Comparison of ENCODE assay signal across 1 cellular context in the genomic region with DNA sequence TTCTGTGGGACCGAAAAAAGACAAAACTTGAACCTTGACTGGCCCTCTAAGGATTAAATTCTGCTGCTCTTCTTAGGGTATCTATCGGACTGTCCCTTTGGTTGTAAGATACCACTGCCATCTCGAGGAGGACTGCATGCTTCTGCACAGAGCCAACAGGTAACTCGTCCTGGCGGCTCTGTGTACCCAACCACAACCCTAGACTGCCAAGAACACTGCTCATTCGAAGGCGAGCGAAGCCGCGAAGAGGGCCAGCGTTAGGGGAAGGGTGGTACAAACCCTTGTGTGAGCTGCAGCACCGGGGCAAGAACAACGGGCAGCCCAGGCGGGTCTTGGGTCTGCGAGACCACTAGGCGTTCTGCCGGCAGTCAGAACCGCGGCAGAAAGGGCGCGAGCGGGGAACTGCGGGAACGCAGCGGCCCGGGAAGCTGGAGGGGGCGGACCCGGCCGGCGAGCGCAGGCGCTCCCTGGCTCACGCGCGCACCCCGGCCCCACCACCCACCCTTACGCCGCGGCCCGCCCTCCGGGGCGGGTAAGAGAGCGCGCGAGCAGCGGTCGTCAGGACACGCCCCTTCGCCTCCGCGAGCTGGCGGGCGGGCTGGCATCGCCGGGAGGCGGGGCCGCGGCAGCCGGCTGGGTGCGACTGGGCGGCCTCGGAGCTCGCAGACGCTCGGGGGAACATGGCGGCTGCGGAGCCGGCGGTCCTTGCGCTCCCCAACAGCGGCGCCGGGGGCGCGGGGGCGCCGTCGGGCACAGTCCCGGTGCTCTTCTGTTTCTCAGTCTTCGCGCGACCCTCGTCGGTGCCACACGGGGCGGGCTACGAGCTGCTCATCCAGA.
TF ChIP-seq lines count a peak whose summit lies in the region.

A gene (plus strand): TSS at position 663 of the 837 bp plus-strand sequence. CDS start 18 bp downstream, at position 681.

TF ChIP-seq in HepG2, 621 proteins besides CTCF, POLR2A, EP300 and RAD21 (continued from another document and continues in another):
- TF ChIP-seq, protein P1, sequence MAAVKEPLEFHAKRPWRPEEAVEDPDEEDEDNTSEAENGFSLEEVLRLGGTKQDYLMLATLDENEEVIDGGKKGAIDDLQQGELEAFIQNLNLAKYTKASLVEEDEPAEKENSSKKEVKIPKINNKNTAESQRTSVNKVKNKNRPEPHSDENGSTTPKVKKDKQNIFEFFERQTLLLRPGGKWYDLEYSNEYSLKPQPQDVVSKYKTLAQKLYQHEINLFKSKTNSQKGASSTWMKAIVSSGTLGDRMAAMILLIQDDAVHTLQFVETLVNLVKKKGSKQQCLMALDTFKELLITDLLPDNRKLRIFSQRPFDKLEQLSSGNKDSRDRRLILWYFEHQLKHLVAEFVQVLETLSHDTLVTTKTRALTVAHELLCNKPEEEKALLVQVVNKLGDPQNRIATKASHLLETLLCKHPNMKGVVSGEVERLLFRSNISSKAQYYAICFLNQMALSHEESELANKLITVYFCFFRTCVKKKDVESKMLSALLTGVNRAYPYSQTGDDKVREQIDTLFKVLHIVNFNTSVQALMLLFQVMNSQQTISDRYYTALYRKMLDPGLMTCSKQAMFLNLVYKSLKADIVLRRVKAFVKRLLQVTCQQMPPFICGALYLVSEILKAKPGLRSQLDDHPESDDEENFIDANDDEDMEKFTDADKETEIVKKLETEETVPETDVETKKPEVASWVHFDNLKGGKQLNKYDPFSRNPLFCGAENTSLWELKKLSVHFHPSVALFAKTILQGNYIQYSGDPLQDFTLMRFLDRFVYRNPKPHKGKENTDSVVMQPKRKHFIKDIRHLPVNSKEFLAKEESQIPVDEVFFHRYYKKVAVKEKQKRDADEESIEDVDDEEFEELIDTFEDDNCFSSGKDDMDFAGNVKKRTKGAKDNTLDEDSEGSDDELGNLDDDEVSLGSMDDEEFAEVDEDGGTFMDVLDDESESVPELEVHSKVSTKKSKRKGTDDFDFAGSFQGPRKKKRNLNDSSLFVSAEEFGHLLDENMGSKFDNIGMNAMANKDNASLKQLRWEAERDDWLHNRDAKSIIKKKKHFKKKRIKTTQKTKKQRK (IDR thresholded peaks at IDR 0.05; ENCODE audit: low read length), result no peak
- TF ChIP-seq WIZ (CRISPR knock-in tag; IDR thresholded peaks at IDR 0.05) (0 out of 2 replicates have a peak, but pooled peaks have one; percentile 38), ZFY (CRISPR knock-in tag; IDR thresholded peaks at IDR 0.05) (peak; percentile 66; the same call in 1 of the 2 replicates), SAP130 (CRISPR knock-in tag; IDR thresholded peaks at IDR 0.05; ENCODE audit: low read depth) (peak; percentile 30), ZNF552 (CRISPR knock-in tag; IDR thresholded peaks at IDR 0.05; ENCODE audit: borderline replicate concordance) (no peak), SP1 (IDR thresholded peaks at IDR 0.05) (no peak), SP1 (CRISPR knock-in tag; IDR thresholded peaks at IDR 0.05) (0 out of 2 replicates have a peak, but pooled peaks have one; percentile 34), MZF1 (CRISPR knock-in tag; IDR thresholded peaks at IDR 0.05; ENCODE audit: borderline replicate concordance) (no peak), THAP11 (CRISPR knock-in tag; IDR thresholded peaks at IDR 0.05) (peak; percentile 48), ZNF558 (CRISPR knock-in tag; IDR thresholded peaks at IDR 0.05; ENCODE audit: borderline replicate concordance) (peak; percentile 12; the same call in 1 of the 2 replicates), TBX3 (IDR thresholded peaks at IDR 0.05; ENCODE audit: borderline replicate concordance) (no peak), EEA1 (CRISPR knock-in tag; IDR thresholded peaks at IDR 0.05; ENCODE audit: borderline replicate concordance) (no peak; the same call in 1 of the 2 replicates), ZNF234 (CRISPR knock-in tag; conservative IDR thresholded peaks at IDR 0.05) (0 out of 2 replicates have a peak, but pooled peaks have one; percentile 3), ZMYM4 (CRISPR knock-in tag; IDR thresholded peaks at IDR 0.05) (no peak), TARDBP (CRISPR knock-in tag; IDR thresholded peaks at IDR 0.05) (no peak), MXI1 (IDR thresholded peaks at IDR 0.05; ENCODE audit: borderline replicate concordance, low read depth, low read length) (peak; percentile 61; the same call in 1 of the 3 replicates), ZNF136 (CRISPR knock-in tag; IDR thresholded peaks at IDR 0.05; ENCODE audit: low read depth) (no peak), HOXA5 (CRISPR knock-in tag; IDR thresholded peaks at IDR 0.05) (0 out of 2 replicates have a peak, but pooled peaks have one; percentile 25), ZNF337 (CRISPR knock-in tag; IDR thresholded peaks at IDR 0.05; ENCODE audit: borderline replicate concordance, low read depth) (no peak), NFKB2 (CRISPR knock-in tag; IDR thresholded peaks at IDR 0.05; ENCODE audit: borderline replicate concordance) (peak; percentile 70; the same call in 1 of the 2 replicates), ZNF563 (CRISPR knock-in tag; IDR thresholded peaks at IDR 0.05) (0 out of 2 replicates have a peak, but pooled peaks have one; percentile 13), BRD4 (CRISPR knock-in tag; IDR thresholded peaks at IDR 0.05) (no peak), SMYD3 (CRISPR knock-in tag; IDR thresholded peaks at IDR 0.05) (0 out of 2 replicates have a peak, but pooled peaks have one; percentile 8), ZNF33B (CRISPR knock-in tag; IDR thresholded peaks at IDR 0.05) (0 out of 2 replicates have a peak, but pooled peaks have one; percentile 60), SALL2 (CRISPR knock-in tag; IDR thresholded peaks at IDR 0.05) (0 out of 2 replicates have a peak, but pooled peaks have one; percentile 22), ISL2 (CRISPR knock-in tag; IDR thresholded peaks at IDR 0.05) (peak; percentile 31; the same call in 1 of the 2 replicates), ZFP82 (CRISPR knock-in tag; IDR thresholded peaks at IDR 0.05; ENCODE audit: borderline replicate concordance) (0 out of 2 replicates have a peak, but pooled peaks have one; percentile 52), ZNF30 (CRISPR knock-in tag; IDR thresholded peaks at IDR 0.05) (no peak), SP4 (CRISPR knock-in tag; IDR thresholded peaks at IDR 0.05) (peak; percentile 77)
- TF ChIP-seq, protein P2, sequence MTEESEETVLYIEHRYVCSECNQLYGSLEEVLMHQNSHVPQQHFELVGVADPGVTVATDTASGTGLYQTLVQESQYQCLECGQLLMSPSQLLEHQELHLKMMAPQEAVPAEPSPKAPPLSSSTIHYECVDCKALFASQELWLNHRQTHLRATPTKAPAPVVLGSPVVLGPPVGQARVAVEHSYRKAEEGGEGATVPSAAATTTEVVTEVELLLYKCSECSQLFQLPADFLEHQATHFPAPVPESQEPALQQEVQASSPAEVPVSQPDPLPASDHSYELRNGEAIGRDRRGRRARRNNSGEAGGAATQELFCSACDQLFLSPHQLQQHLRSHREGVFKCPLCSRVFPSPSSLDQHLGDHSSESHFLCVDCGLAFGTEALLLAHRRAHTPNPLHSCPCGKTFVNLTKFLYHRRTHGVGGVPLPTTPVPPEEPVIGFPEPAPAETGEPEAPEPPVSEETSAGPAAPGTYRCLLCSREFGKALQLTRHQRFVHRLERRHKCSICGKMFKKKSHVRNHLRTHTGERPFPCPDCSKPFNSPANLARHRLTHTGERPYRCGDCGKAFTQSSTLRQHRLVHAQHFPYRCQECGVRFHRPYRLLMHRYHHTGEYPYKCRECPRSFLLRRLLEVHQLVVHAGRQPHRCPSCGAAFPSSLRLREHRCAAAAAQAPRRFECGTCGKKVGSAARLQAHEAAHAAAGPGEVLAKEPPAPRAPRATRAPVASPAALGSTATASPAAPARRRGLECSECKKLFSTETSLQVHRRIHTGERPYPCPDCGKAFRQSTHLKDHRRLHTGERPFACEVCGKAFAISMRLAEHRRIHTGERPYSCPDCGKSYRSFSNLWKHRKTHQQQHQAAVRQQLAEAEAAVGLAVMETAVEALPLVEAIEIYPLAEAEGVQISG (CRISPR knock-in tag; IDR thresholded peaks at IDR 0.05), result no peak; the same call in 1 of the 2 replicates
- TF ChIP-seq, protein P3, sequence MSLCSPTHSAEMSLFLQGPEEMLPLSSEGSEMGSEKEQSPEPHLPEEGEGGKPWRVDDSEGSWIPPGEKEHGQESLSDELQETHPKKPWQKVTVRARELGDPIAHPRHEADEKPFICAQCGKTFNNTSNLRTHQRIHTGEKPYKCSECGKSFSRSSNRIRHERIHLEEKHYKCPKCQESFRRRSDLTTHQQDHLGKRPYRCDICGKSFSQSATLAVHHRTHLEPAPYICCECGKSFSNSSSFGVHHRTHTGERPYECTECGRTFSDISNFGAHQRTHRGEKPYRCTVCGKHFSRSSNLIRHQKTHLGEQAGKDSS (CRISPR knock-in tag; IDR thresholded peaks at IDR 0.05; ENCODE audit: borderline replicate concordance, low read depth), result peak; percentile 75; the same call in 1 of the 2 replicates
- TF ChIP-seq, protein P4, sequence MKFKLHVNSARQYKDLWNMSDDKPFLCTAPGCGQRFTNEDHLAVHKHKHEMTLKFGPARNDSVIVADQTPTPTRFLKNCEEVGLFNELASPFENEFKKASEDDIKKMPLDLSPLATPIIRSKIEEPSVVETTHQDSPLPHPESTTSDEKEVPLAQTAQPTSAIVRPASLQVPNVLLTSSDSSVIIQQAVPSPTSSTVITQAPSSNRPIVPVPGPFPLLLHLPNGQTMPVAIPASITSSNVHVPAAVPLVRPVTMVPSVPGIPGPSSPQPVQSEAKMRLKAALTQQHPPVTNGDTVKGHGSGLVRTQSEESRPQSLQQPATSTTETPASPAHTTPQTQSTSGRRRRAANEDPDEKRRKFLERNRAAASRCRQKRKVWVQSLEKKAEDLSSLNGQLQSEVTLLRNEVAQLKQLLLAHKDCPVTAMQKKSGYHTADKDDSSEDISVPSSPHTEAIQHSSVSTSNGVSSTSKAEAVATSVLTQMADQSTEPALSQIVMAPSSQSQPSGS (CRISPR knock-in tag; IDR thresholded peaks at IDR 0.05), result 0 out of 2 replicates have a peak, but pooled peaks have one; percentile 50
- TF ChIP-seq, protein P5, sequence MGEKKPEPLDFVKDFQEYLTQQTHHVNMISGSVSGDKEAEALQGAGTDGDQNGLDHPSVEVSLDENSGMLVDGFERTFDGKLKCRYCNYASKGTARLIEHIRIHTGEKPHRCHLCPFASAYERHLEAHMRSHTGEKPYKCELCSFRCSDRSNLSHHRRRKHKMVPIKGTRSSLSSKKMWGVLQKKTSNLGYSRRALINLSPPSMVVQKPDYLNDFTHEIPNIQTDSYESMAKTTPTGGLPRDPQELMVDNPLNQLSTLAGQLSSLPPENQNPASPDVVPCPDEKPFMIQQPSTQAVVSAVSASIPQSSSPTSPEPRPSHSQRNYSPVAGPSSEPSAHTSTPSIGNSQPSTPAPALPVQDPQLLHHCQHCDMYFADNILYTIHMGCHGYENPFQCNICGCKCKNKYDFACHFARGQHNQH (CRISPR knock-in tag; IDR thresholded peaks at IDR 0.05), result peak; percentile 31
- TF ChIP-seq, protein P6, sequence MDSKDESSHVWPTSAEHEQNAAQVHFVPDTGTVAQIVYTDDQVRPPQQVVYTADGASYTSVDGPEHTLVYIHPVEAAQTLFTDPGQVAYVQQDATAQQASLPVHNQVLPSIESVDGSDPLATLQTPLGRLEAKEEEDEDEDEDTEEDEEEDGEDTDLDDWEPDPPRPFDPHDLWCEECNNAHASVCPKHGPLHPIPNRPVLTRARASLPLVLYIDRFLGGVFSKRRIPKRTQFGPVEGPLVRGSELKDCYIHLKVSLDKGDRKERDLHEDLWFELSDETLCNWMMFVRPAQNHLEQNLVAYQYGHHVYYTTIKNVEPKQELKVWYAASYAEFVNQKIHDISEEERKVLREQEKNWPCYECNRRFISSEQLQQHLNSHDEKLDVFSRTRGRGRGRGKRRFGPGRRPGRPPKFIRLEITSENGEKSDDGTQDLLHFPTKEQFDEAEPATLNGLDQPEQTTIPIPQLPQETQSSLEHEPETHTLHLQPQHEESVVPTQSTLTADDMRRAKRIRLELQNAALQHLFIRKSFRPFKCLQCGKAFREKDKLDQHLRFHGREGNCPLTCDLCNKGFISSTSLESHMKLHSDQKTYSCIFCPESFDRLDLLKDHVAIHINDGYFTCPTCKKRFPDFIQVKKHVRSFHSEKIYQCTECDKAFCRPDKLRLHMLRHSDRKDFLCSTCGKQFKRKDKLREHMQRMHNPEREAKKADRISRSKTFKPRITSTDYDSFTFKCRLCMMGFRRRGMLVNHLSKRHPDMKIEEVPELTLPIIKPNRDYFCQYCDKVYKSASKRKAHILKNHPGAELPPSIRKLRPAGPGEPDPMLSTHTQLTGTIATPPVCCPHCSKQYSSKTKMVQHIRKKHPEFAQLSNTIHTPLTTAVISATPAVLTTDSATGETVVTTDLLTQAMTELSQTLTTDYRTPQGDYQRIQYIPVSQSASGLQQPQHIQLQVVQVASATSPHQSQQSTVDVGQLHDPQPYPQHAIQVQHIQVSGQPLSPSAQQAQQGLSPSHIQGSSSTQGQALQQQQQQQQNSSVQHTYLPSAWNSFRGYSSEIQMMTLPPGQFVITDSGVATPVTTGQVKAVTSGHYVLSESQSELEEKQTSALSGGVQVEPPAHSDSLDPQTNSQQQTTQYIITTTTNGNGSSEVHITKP (CRISPR knock-in tag; IDR thresholded peaks at IDR 0.05; ENCODE audit: low read depth), result no peak
- TF ChIP-seq, protein P7, sequence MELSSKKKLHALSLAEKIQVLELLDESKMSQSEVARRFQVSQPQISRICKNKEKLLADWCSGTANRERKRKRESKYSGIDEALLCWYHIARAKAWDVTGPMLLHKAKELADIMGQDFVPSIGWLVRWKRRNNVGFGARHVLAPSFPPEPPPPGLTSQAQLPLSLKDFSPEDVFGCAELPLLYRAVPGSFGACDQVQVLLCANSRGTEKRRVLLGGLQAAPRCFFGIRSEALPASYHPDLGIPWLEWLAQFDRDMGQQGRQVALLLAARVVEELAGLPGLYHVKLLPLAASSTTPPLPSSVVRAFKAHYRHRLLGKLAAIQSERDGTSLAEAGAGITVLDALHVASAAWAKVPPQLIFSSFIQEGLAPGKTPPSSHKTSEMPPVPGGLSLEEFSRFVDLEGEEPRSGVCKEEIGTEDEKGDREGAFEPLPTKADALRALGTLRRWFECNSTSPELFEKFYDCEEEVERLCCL (CRISPR knock-in tag; IDR thresholded peaks at IDR 0.05; ENCODE audit: borderline replicate concordance), result peak; percentile 54; the same call in 1 of the 2 replicates
- TF ChIP-seq, protein P8, sequence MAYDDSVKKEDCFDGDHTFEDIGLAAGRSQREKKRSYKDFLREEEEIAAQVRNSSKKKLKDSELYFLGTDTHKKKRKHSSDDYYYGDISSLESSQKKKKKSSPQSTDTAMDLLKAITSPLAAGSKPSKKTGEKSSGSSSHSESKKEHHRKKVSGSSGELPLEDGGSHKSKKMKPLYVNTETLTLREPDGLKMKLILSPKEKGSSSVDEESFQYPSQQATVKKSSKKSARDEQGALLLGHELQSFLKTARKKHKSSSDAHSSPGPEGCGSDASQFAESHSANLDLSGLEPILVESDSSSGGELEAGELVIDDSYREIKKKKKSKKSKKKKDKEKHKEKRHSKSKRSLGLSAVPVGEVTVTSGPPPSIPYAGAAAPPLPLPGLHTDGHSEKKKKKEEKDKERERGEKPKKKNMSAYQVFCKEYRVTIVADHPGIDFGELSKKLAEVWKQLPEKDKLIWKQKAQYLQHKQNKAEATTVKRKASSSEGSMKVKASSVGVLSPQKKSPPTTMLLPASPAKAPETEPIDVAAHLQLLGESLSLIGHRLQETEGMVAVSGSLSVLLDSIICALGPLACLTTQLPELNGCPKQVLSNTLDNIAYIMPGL (CRISPR knock-in tag; IDR thresholded peaks at IDR 0.05; ENCODE audit: borderline replicate concordance in 1 of 2, low read depth in 1 of 2), result no peak; a peak in 1 of 4 replicates
